In genomic region chr1:175222296-175222938, GRCh38 we compare ENCODE assay signal across 16 cellular contexts. TPM values are rescaled to one million over a fixed set of nuclear protein-coding genes. Genes with fewer than 3 reads are reported as not detected.
DNase-seq lines count a peak whose midpoint lies in the region; ATAC-seq and TF ChIP-seq lines count a peak whose summit lies in the region.
"Had no signal": no experiment of that assay in that cellular context is flagged by ENCODE, and none has a peak within 500 bp of the region (broad histone marks: within the 10 kb centered on the region; RNA-seq: fewer than 3 reads in every experiment).

No MANE protein-coding gene starts in this region.

- H3K27ac Mint-ChIP-seq in stimulated activated naive B cell treated with anti-CD40 and anti-IgM and Interleukin-4, amounts not matched to agents 10 μg/mL and 1 μg/mL and 100 μg/mL, for 72 hours, result no peak overlapping the region
- H3K27ac Mint-ChIP-seq: activated CD4-positive, alpha-beta T cell treated with anti-CD3 and anti-CD28 coated beads, Interleukin-2, amount 10 ng/mL, durations not matched to agents 7 days and 5 days; activated T-helper 17 cell treated with anti-CD3 and anti-CD28 coated beads, Interleukin-2, amount 50 U/mL, for 72 hours had no signal

- H3K4me1 Mint-ChIP-seq in stimulated activated naive B cell treated with anti-CD40 and anti-IgM and Interleukin-4, amounts not matched to agents 10 μg/mL and 1 μg/mL and 100 μg/mL, for 72 hours, result peaks cover 63 to 88% of the 10 kb centered on the region in 2 donors
- H3K4me1 Mint-ChIP-seq: activated T-helper 17 cell treated with anti-CD3 and anti-CD28 coated beads, Interleukin-2, amount 50 U/mL, for 72 hours had no signal

- TF ChIP-seq CTCF in prostate gland (IDR thresholded peaks at IDR 0.05), result no peak
- no peak for TF ChIP-seq CTCF in left lung (IDR thresholded peaks at IDR 0.05)

- H3K27me3 Mint-ChIP-seq in stimulated activated naive B cell treated with anti-CD40 and anti-IgM and Interleukin-4, amounts not matched to agents 10 μg/mL and 1 μg/mL and 100 μg/mL, for 72 hours, result no peaks in the 10 kb centered on the region
- H3K27me3 Mint-ChIP-seq: activated CD4-positive, alpha-beta T cell treated with anti-CD3 and anti-CD28 coated beads, Interleukin-2, amount 10 ng/mL, durations not matched to agents 7 days and 5 days; activated T-helper 17 cell treated with anti-CD3 and anti-CD28 coated beads, Interleukin-2, amount 50 U/mL, for 72 hours; CD4-positive, alpha-beta memory T cell had no signal

- peaks cover 0 to 2% of the 10 kb centered on the region in 2 donors for H3K36me3 Mint-ChIP-seq in stimulated activated naive B cell treated with anti-CD40 and anti-IgM and Interleukin-4, amounts not matched to agents 10 μg/mL and 1 μg/mL and 100 μg/mL, for 72 hours
- H3K36me3 Mint-ChIP-seq: CD4-positive, alpha-beta memory T cell had no signal

- DNase-seq in ELF-1 (ENCODE audit: low read depth, low spot score) (peak; percentile 29), SJCRH30 (peak; percentile 58 to 65), erythroblast (lab: John Stamatoyannopoulos, UW) (peak; percentile 21), prostate gland (ENCODE audit: low spot score) (peak; percentile 33), left lung (no peak)
- DNase-seq in activated CD4-positive, alpha-beta T cell treated with anti-CD3 and anti-CD28 coated beads for 1 hour, result no peak
- no peak for DNase-seq in stimulated activated naive B cell treated with anti-CD40 and anti-IgM and Interleukin-4, amounts not matched to agents 10 μg/mL and 1 μg/mL and 100 μg/mL, for 72 hours
- DNase-seq: activated CD4-positive, alpha-beta T cell treated with anti-CD3 and anti-CD28 coated beads, Interleukin-2, amount 10 ng/mL, durations not matched to agents 7 days and 5 days; CD4-positive, alpha-beta memory T cell; foreskin melanocyte; NCI-H1694; spleen; stimulated activated CD4-positive, alpha-beta T cell treated with anti-CD3 and anti-CD28 coated beads, Interleukin-4, amount 100 ng/mL, for 24 hours; SW 1271 had no signal

- H3K4me3 ChIP-seq in SJCRH30, result no peak overlapping the region
- H3K4me3 ChIP-seq in prostate gland, result no peak overlapping the region
- H3K4me3 ChIP-seq in left lung, result no peak overlapping the region
- H3K4me3 ChIP-seq: spleen had no signal

- H3K27ac ChIP-seq in SJCRH30 (peak overlapping the region; percentile 74), prostate gland (no peak overlapping the region), left lung (no peak overlapping the region)

- WGBS in prostate gland, result 58% methylated on average over 9 of the region's 10 CpGs

- H3K36me3 ChIP-seq in SJCRH30 (no peaks in the 10 kb centered on the region), prostate gland (no peaks in the 10 kb centered on the region), left lung (no peaks in the 10 kb centered on the region)
- H3K36me3 ChIP-seq: spleen had no signal

- H3K9me3 Mint-ChIP-seq in stimulated activated naive B cell treated with anti-CD40 and anti-IgM and Interleukin-4, amounts not matched to agents 10 μg/mL and 1 μg/mL and 100 μg/mL, for 72 hours, result no peaks in the 10 kb centered on the region
- H3K9me3 Mint-ChIP-seq: activated CD4-positive, alpha-beta T cell treated with anti-CD3 and anti-CD28 coated beads, Interleukin-2, amount 10 ng/mL, durations not matched to agents 7 days and 5 days; activated T-helper 17 cell treated with anti-CD3 and anti-CD28 coated beads, Interleukin-2, amount 50 U/mL, for 72 hours; CD4-positive, alpha-beta memory T cell had no signal

- intact Hi-C loops in prostate gland (cut with DNase I), result no loop called here
- intact Hi-C loops in left lung (cut with DNase I), result loop anchor here in 1 of 2 donors (5.0 kb wide), 1 partner anchor 65 kb away; no protein-coding TSS in a partner anchor

- H3K9me3 ChIP-seq in SJCRH30 (replicated peaks) (no peaks in the 10 kb centered on the region), prostate gland (no peaks in the 10 kb centered on the region), left lung (no peaks in the 10 kb centered on the region)
- H3K9me3 ChIP-seq: spleen had no signal

- ATAC-seq in left lung (no peak), HG03045 (IDR thresholded peaks at IDR 0.05; ENCODE audit: unreplicated experiment) (no peak)
- ATAC-seq in stimulated activated naive B cell treated with anti-CD40 and anti-IgM and Interleukin-4, amounts not matched to agents 10 μg/mL and 1 μg/mL and 100 μg/mL, for 72 hours (replicated peaks), result no peak
- ATAC-seq: activated T-helper 17 cell treated with anti-CD3 and anti-CD28 coated beads, Interleukin-2, amount 50 U/mL, for 72 hours had no signal

- no peak overlapping the region for H3K4me3 Mint-ChIP-seq in stimulated activated naive B cell treated with anti-CD40 and anti-IgM and Interleukin-4, amounts not matched to agents 10 μg/mL and 1 μg/mL and 100 μg/mL, for 72 hours
- H3K4me3 Mint-ChIP-seq: activated CD4-positive, alpha-beta T cell treated with anti-CD3 and anti-CD28 coated beads, Interleukin-2, amount 10 ng/mL, durations not matched to agents 7 days and 5 days; activated T-helper 17 cell treated with anti-CD3 and anti-CD28 coated beads, Interleukin-2, amount 50 U/mL, for 72 hours; CD4-positive, alpha-beta memory T cell had no signal

- H3K4me1 ChIP-seq in SJCRH30 (peaks cover 41% of the 10 kb centered on the region), prostate gland (replicated peaks) (no peaks in the 10 kb centered on the region), left lung (peaks cover 8 to 11% of the 10 kb centered on the region in 2 donors)

- no peaks in the 10 kb centered on the region for H3K27me3 ChIP-seq in SJCRH30
- H3K27me3 ChIP-seq in prostate gland (replicated peaks; ENCODE audit: insufficient read depth), result no peaks in the 10 kb centered on the region
- H3K27me3 ChIP-seq in left lung, result no peaks in the 10 kb centered on the region
- H3K27me3 ChIP-seq: spleen had no signal

- no peak for TF ChIP-seq POLR2A in erythroblast (IDR thresholded peaks at IDR 0.05; ENCODE audit: low read length)
- TF ChIP-seq POLR2A in prostate gland (IDR thresholded peaks at IDR 0.05), result no peak

RNA-seq across cellular contexts. Expression of gene KIAA0040, which starts 29.8 kb away (rescaled TPM):
- 1.7 and 2.1 TPM in 2 replicates for total RNA-seq in SJCRH30 (2014; rRNA removed; shearing (Covaris generic))
- total RNA-seq in prostate gland, result 10 to 100 TPM; 17.4 to 19.1 TPM
- 10 to 100 TPM; 24.4 to 42.9 TPM for total RNA-seq in left lung

Comparison
In these comparisons a context has a peak if more than half of its experiments do, and no peak if none do; other contexts are left out.
1. DNase-seq: peak in ELF-1 (single experiment), SJCRH30 (2 of 2), erythroblast (2 of 2) and prostate gland (single experiment); none in activated CD4-positive, alpha-beta T cell treated with anti-CD3 and anti-CD28 coated beads for 1 hour (single experiment), left lung (0 of 2) and stimulated activated naive B cell treated with anti-CD40 and anti-IgM and Interleukin-4, amounts not matched to agents 10 μg/mL and 1 μg/mL and 100 μg/mL, for 72 hours (single experiment).